1 cellular context compared by ENCODE assay signal in the genomic region with DNA sequence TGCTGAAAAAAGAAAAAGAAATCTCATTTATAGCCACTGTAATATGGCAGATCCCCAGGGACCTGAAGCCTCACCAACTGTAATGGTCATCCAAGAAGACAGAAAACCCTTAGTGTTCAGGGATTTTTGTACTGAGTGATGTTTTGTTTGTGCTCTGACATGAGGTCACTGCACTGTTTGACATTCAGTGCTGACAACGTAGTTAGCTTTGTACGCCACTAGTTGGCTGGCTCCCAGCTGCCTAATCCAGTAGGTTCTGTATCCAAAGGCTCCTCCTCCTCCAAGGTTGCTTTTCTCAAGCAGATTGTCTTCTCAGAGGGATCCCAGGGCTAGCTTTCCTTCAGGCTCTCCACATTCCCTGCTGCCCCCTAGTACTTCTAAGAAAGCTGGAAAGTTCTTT.
TF ChIP-seq lines count a peak whose summit lies in the region.

No MANE protein-coding gene starts in this region.

TF ChIP-seq in GM23338, 12 proteins besides CTCF, POLR2A, EP300 and RAD21:
- no peak for TF ChIP-seq ZNF462 (CRISPR knock-in tag; IDR thresholded peaks at IDR 0.05)
- TF ChIP-seq CREB1 (CRISPR knock-in tag; IDR thresholded peaks at IDR 0.05; ENCODE audit: low read depth) = peak; percentile 51
